In genomic region chr19:21698215-21698614, GRCh38 we compare ENCODE assay signal across 7 cellular contexts.
DNase-seq lines count a peak whose midpoint lies in the region; ATAC-seq and TF ChIP-seq lines count a peak whose summit lies in the region.

No MANE protein-coding gene starts in this region.

- peaks cover 20% of the 10 kb centered on the region for H3K4me1 ChIP-seq in GM23338 (ENCODE audit: insufficient read depth)
- no peaks in the 10 kb centered on the region for H3K4me1 ChIP-seq in PC-3 (ENCODE audit: insufficient read depth, low read length)
- no peaks in the 10 kb centered on the region for H3K4me1 ChIP-seq in psoas muscle

- POLR2A ChIA-PET in PC-3 (lab: Charles Lee; ENCODE audit: unreplicated experiment): no interaction called here

- H3K4me3 ChIP-seq in GM23338 (no peak overlapping the region), PC-3 (ENCODE audit: low read length) (no peak overlapping the region), fibroblast of mammary gland (ENCODE audit: control insufficient read depth, low read depth, low read length) (no peak overlapping the region), psoas muscle (no peak overlapping the region)

- H3K4me2 ChIP-seq in GM23338: peak overlapping the region; percentile 52; the same call in 1 of the 2 replicates
- H3K4me2 ChIP-seq in PC-3 (ENCODE audit: low read length): no peak overlapping the region

- no peak overlapping the region for H3K27ac Mint-ChIP-seq in GM23338

- peaks cover 17% of the 10 kb centered on the region for H3K9me3 Mint-ChIP-seq in GM23338

- TF ChIP-seq CTCF in GM23338 (conservative IDR thresholded peaks at IDR 0.05; ENCODE audit: low read depth in 2 of 2): peak; percentile 65 to 87
- peak; percentile 45 for TF ChIP-seq CTCF in PC-3 (conservative IDR thresholded peaks at IDR 0.05; ENCODE audit: low read depth, low read length)
- TF ChIP-seq CTCF in fibroblast of mammary gland (conservative IDR thresholded peaks at IDR 0.05; ENCODE audit: control insufficient read depth, insufficient read depth, low read depth, low read length): peak; percentile 43
- peak; percentile 69 for TF ChIP-seq CTCF in psoas muscle (IDR thresholded peaks at IDR 0.05)

- H3K79me2 ChIP-seq in GM23338 (replicated peaks; ENCODE audit: insufficient read depth) (no peaks in the 10 kb centered on the region), PC-3 (ENCODE audit: low read length) (no peaks in the 10 kb centered on the region)

- H3K27me3 ChIP-seq in GM23338 (ENCODE audit: insufficient read depth) (no peaks in the 10 kb centered on the region), PC-3 (ENCODE audit: low read length) (no peaks in the 10 kb centered on the region), psoas muscle (ENCODE audit: insufficient read depth in 3 of 3, low read length in 2 of 3) (no peaks in the 10 kb centered on the region)

- H3K27ac ChIP-seq in GM23338 (ENCODE audit: low read depth): peak overlapping the region; percentile 65; the same call in 1 of the 2 replicates
- no peak overlapping the region for H3K27ac ChIP-seq in PC-3 (ENCODE audit: low read length)
- H3K27ac ChIP-seq in psoas muscle: no peak overlapping the region

- H3K27me3 Mint-ChIP-seq in GM23338 (ENCODE audit: insufficient read depth, low read depth, poor library complexity): peaks cover 3% of the 10 kb centered on the region

- H3K9ac ChIP-seq in PC-3 (ENCODE audit: low read length): no peak overlapping the region

- H4K20me1 ChIP-seq in GM23338 (replicated peaks; ENCODE audit: insufficient read depth): no peaks in the 10 kb centered on the region
- H4K20me1 ChIP-seq in PC-3 (ENCODE audit: low read length): no peaks in the 10 kb centered on the region

- peak; percentile 65 for ATAC-seq in GM23338
- ATAC-seq in PC-3: no peak
- ATAC-seq in psoas muscle: peak in 2 of 4 donors; percentile 55 to 75
- no peak for ATAC-seq in GM18517 (IDR thresholded peaks at IDR 0.05; ENCODE audit: unreplicated experiment)
- ATAC-seq in HG02798 (IDR thresholded peaks at IDR 0.05; ENCODE audit: poor library complexity, unreplicated experiment): no peak

- H3K9me2 ChIP-seq in GM23338 (ENCODE audit: insufficient read depth): no peaks in the 10 kb centered on the region
- H3K9me2 ChIP-seq in PC-3 (replicated peaks; ENCODE audit: low read length): no peaks in the 10 kb centered on the region

- WGBS in psoas muscle, 3 donors: 20 to 36% (median 20%) methylated on average over 4 of the region's 4 CpGs

- no peak overlapping the region for H2AFZ ChIP-seq in GM23338
- no peak overlapping the region for H2AFZ ChIP-seq in PC-3 (ENCODE audit: low read length)

- H3K36me3 Mint-ChIP-seq in GM23338 (ENCODE audit: low read depth): peaks cover 9% of the 10 kb centered on the region

- no peak overlapping the region for H3K4me3 Mint-ChIP-seq in GM23338

- peaks cover 17% of the 10 kb centered on the region for H3K9me3 ChIP-seq in PC-3 (ENCODE audit: low read length)
- H3K9me3 ChIP-seq in psoas muscle: no peaks in the 10 kb centered on the region

- H3F3A ChIP-seq in GM23338 (replicated peaks; ENCODE audit: low read depth): no peaks in the 10 kb centered on the region
- no peaks in the 10 kb centered on the region for H3F3A ChIP-seq in PC-3 (ENCODE audit: low read length, unreplicated experiment)

- H3K36me3 ChIP-seq in GM23338 (ENCODE audit: insufficient read depth) (no peaks in the 10 kb centered on the region), PC-3 (ENCODE audit: low read depth, low read length) (no peaks in the 10 kb centered on the region), psoas muscle (ENCODE audit: insufficient read depth in 1 of 2, low read depth in 1 of 2) (no peaks in the 10 kb centered on the region)

- DNase-seq in GM23338 (ENCODE audit: low spot score) (peak; percentile 74), PC-3 (peak; percentile 25), fibroblast of mammary gland (ENCODE audit: low read depth) (peak; percentile 18), psoas muscle (no peak)
- DNase-seq in NK-92 treated with Interleukin-12 subunit alpha and Interleukin-12 subunit beta, amount 100 ng/mL, for 24 hours (lab: John Stamatoyannopoulos, UW): no peak

- intact Hi-C loops in PC-3 (cut with micrococcal nuclease): no loop called here
- intact Hi-C loops in psoas muscle (cut with DNase I): loop anchor here in 1 of 2 donors (5.0 kb wide), 1 partner anchor 496 kb away; no protein-coding TSS in a partner anchor

- BruUV-seq in PC-3 (replicated peaks; lab: Mats Ljungman, UMichigan): no TSS peak

- CTCF ChIA-PET in PC-3 (lab: Charles Lee): no interaction called here

- H3K4me1 Mint-ChIP-seq in GM23338: peaks cover 18% of the 10 kb centered on the region

TF ChIP-seq in GM23338, 12 proteins besides CTCF, POLR2A, EP300 and RAD21 (continues in another document):
- TF ChIP-seq ETS1 (IDR thresholded peaks at IDR 0.05) (no peak), EZH2phosphoT487 (IDR thresholded peaks at IDR 0.05; ENCODE audit: unreplicated experiment) (no peak), ZNF462 (CRISPR knock-in tag; IDR thresholded peaks at IDR 0.05) (no peak), CREB1 (CRISPR knock-in tag; IDR thresholded peaks at IDR 0.05; ENCODE audit: low read depth) (no peak), JUNB (IDR thresholded peaks at IDR 0.05; ENCODE audit: unreplicated experiment) (no peak), ZNF331 (CRISPR knock-in tag; IDR thresholded peaks at IDR 0.05; ENCODE audit: low read depth) (no peak), ZNF114 (CRISPR knock-in tag; IDR thresholded peaks at IDR 0.05) (no peak), STAT1 (IDR thresholded peaks at IDR 0.05; ENCODE audit: unreplicated experiment) (no peak), POLR2AphosphoS5 (IDR thresholded peaks at IDR 0.05; ENCODE audit: low read depth) (no peak)

Comparison
In these comparisons a context has a peak if more than half of its experiments do, and no peak if none do; other contexts are left out.
1. DNase-seq: peak in GM23338 (single experiment), PC-3 (single experiment) and fibroblast of mammary gland (single experiment); none in psoas muscle (0 of 2) and NK-92 treated with Interleukin-12 subunit alpha and Interleukin-12 subunit beta, amount 100 ng/mL, for 24 hours (single experiment).
2. Peak in every context shown above with its lines, with median percentiles within 50 percentile points of each other: CTCF ChIP-seq.